Comparison of ENCODE assay signal across 26 cellular contexts in the genomic region with DNA sequence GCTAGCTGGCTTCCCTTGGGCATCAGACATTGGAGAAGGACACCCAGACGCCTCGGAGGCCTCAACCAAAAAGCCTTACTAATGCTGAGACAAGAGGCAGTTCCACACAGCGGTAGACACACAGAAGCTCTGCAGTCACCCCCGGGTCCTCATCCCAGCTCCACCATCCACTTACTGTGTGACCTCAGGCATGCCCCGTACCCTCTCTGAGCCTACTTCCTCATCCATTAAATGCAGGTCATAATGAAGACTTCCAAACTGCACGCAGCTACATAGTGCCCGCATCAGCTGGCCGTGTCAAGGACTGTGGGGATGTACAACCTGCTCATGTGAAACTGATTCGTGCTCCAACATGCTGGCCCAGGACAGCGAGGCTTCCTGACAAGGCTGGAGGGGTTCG.
"Had no signal": no experiment of that assay in that cellular context is flagged by ENCODE, and none has a peak within 500 bp of the region (broad histone marks: within the 10 kb centered on the region; RNA-seq: fewer than 3 reads in every experiment).

No MANE protein-coding gene starts in this region.

- H3K9me3 ChIP-seq: ascending aorta, gastrocnemius medialis, ovary, thoracic aorta, upper lobe of left lung, vagina had no signal

- H3K9me3 Mint-ChIP-seq: activated CD4-positive, alpha-beta memory T cell treated with anti-CD3 and anti-CD28 coated beads for 36 hours; activated naive CD8-positive, alpha-beta T cell treated with anti-CD3 and anti-CD28 coated beads, Interleukin-2, amount 10 ng/mL, durations not matched to agents 7 days and 5 days; activated T-cell treated with anti-CD3 and anti-CD28 coated beads, Interleukin-2, amount 50 U/mL, for 72 hours; brain; effector memory CD8-positive, alpha-beta T cell; nephron progenitor cell had no signal

- H3K27ac ChIP-seq: ascending aorta, gastrocnemius medialis, ovary, skin epidermis, thoracic aorta, upper lobe of left lung, vagina, VCaP had no signal

- H3K4me3 Mint-ChIP-seq: activated CD4-positive, alpha-beta memory T cell treated with anti-CD3 and anti-CD28 coated beads for 36 hours; activated naive CD8-positive, alpha-beta T cell treated with anti-CD3 and anti-CD28 coated beads, Interleukin-2, amount 10 ng/mL, durations not matched to agents 7 days and 5 days; activated T-cell treated with anti-CD3 and anti-CD28 coated beads, Interleukin-2, amount 50 U/mL, for 72 hours; brain; effector memory CD8-positive, alpha-beta T cell; nephron progenitor cell had no signal

- H3K4me3 ChIP-seq: ascending aorta, gastrocnemius medialis, ovary, skin epidermis, thoracic aorta, upper lobe of left lung, vagina had no signal

- DNase-seq: activated CD4-positive, alpha-beta memory T cell treated with anti-CD3 and anti-CD28 coated beads for 36 hours; activated CD4-positive, alpha-beta T cell treated with anti-CD3 and anti-CD28 coated beads for 48 hours; activated naive CD4-positive, alpha-beta T cell; activated naive CD8-positive, alpha-beta T cell treated with anti-CD3 and anti-CD28 coated beads, Interleukin-2, amount 10 ng/mL, durations not matched to agents 7 days and 5 days; activated T-cell treated with anti-CD3 and anti-CD28 coated beads, Interleukin-2, amount 50 U/mL, for 72 hours; cortex of kidney; effector memory CD8-positive, alpha-beta T cell; erythroblast; gastrocnemius medialis; glutamatergic neuron; islet precursor cell; left ventricle myocardium superior; nephron progenitor cell; ovary; stimulated activated CD4-positive, alpha-beta T cell treated with anti-CD3 and anti-CD28 coated beads, Interleukin-12 subunit alpha, Interleukin-12 subunit beta, amount 100 ng/mL, for 4 hours; stimulated activated CD4-positive, alpha-beta T cell treated with anti-CD3 and anti-CD28 coated beads, Interleukin-4, amount 100 ng/mL, for 1 hour; stimulated activated naive CD8-positive, alpha-beta T cell treated with anti-CD3 and anti-CD28 coated beads, Interleukin-15, Interleukin-2, amounts not matched to agents 100 U/mL and 50 U/mL, for 24 hours; upper lobe of left lung had no signal

- H3K27me3 ChIP-seq: ascending aorta, gastrocnemius medialis, ovary, upper lobe of left lung, vagina had no signal

- H3K4me1 ChIP-seq: ascending aorta, gastrocnemius medialis, upper lobe of left lung, vagina had no signal

- H3K27ac Mint-ChIP-seq: activated CD4-positive, alpha-beta memory T cell treated with anti-CD3 and anti-CD28 coated beads for 36 hours; activated naive CD8-positive, alpha-beta T cell treated with anti-CD3 and anti-CD28 coated beads, Interleukin-2, amount 10 ng/mL, durations not matched to agents 7 days and 5 days; activated T-cell treated with anti-CD3 and anti-CD28 coated beads, Interleukin-2, amount 50 U/mL, for 72 hours; brain; nephron progenitor cell; progenitor cell of endocrine pancreas had no signal

- H3K36me3 ChIP-seq: ovary, vagina had no signal

- H3K27me3 Mint-ChIP-seq: activated CD4-positive, alpha-beta memory T cell treated with anti-CD3 and anti-CD28 coated beads for 36 hours; activated naive CD8-positive, alpha-beta T cell treated with anti-CD3 and anti-CD28 coated beads, Interleukin-2, amount 10 ng/mL, durations not matched to agents 7 days and 5 days; brain; effector memory CD8-positive, alpha-beta T cell; progenitor cell of endocrine pancreas had no signal

- FAIRE-seq: TTC549 had no signal

- H3K4me1 Mint-ChIP-seq: brain had no signal
